ENCODE assay signal across 1 cellular context in the genomic region with DNA sequence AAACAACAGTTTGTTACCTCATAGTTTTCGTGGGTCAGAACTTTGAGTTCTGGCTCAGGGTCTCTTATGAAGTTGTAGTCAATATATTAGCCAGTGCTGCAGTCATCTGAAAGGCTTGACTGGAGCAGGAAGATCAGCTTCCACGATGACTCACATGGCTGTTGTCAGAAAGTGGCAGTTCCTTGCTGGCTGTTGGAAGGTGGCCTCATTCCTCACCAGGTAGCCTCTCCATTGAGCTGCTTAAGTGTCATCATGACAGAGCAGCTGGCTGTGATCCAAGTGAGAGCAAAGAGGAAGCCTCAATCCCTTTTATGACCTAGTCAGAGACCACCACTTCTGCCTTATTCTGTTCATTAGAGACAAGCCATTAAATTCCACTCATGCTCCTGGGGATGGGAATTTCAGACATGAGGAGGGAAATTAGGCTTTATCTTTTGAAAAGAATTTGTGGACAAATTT.
TF ChIP-seq lines count a peak whose summit lies in the region.

No MANE protein-coding gene starts in this region.

TF ChIP-seq in K562, 482 proteins besides CTCF, POLR2A, EP300 and RAD21 (continued from another document and continues in another):
- TF ChIP-seq SAFB2 (IDR thresholded peaks at IDR 0.05; ENCODE audit: borderline replicate concordance, low read depth, low read length, severe bottlenecking) (no peak), L3MBTL2 (IDR thresholded peaks at IDR 0.05) (peak; percentile 50), EP400 (IDR thresholded peaks at IDR 0.05) (peak; percentile 62), CHD2 (IDR thresholded peaks at IDR 0.05; ENCODE audit: low read depth, low read length) (no peak), ZEB2 (IDR thresholded peaks at IDR 0.05) (peak; percentile 97), NELFE (IDR thresholded peaks at IDR 0.05; ENCODE audit: insufficient read depth, insufficient read length) (no peak), BCL6 (CRISPR knock-in tag; IDR thresholded peaks at IDR 0.05) (no peak), NKRF (IDR thresholded peaks at IDR 0.05; ENCODE audit: borderline replicate concordance) (no peak), NFXL1 (CRISPR knock-in tag; IDR thresholded peaks at IDR 0.05) (no peak), NR3C1 (CRISPR knock-in tag; IDR thresholded peaks at IDR 0.05) (no peak), RBM39 (optimal IDR thresholded peaks at IDR 0.05; ENCODE audit: low read depth, low read length) (no peak), BHLHE40 (IDR thresholded peaks at IDR 0.05; ENCODE audit: low read length) (peak; percentile 51; the same call in 1 of the 2 replicates), GABPB2 (CRISPR knock-in tag; conservative IDR thresholded peaks at IDR 0.05) (no peak), ETV1 (tag; conservative IDR thresholded peaks at IDR 0.05; ENCODE audit: low read depth) (no peak), HDAC2 (IDR thresholded peaks at IDR 0.05) (no peak), EHMT2 (IDR thresholded peaks at IDR 0.05) (peak; percentile 83), CTCFL (IDR thresholded peaks at IDR 0.05; ENCODE audit: borderline replicate concordance, insufficient read depth, low read depth, low read length, poor library complexity, severe bottlenecking) (no peak), STAT6 (CRISPR knock-in tag; IDR thresholded peaks at IDR 0.05) (no peak), HNRNPUL1 (IDR thresholded peaks at IDR 0.05; ENCODE audit: low read length) (no peak), ELK3 (CRISPR knock-in tag; IDR thresholded peaks at IDR 0.05) (no peak), SMAD4 (CRISPR knock-in tag; conservative IDR thresholded peaks at IDR 0.05) (0 out of 2 replicates have a peak, but pooled peaks have one; percentile 40), PHTF2 (CRISPR knock-in tag; IDR thresholded peaks at IDR 0.05) (no peak), DMBX1 (CRISPR knock-in tag; IDR thresholded peaks at IDR 0.05; ENCODE audit: borderline replicate concordance) (peak; percentile 60; the same call in 1 of the 2 replicates), POLR2AphosphoS2 (IDR thresholded peaks at IDR 0.05; ENCODE audit: low read length) (no peak), PPARD (CRISPR knock-in tag; IDR thresholded peaks at IDR 0.05) (no peak), CBFA2T3 (IDR thresholded peaks at IDR 0.05) (peak; percentile 66), HNRNPL (IDR thresholded peaks at IDR 0.05; ENCODE audit: low read depth, low read length) (no peak), KLF10 (CRISPR knock-in tag; IDR thresholded peaks at IDR 0.05) (no peak), ZNF75A (CRISPR knock-in tag; IDR thresholded peaks at IDR 0.05) (no peak), MTA3 (IDR thresholded peaks at IDR 0.05; ENCODE audit: borderline replicate concordance) (peak; percentile 86; the same call in 1 of the 2 replicates)
- TF ChIP-seq, protein P1, sequence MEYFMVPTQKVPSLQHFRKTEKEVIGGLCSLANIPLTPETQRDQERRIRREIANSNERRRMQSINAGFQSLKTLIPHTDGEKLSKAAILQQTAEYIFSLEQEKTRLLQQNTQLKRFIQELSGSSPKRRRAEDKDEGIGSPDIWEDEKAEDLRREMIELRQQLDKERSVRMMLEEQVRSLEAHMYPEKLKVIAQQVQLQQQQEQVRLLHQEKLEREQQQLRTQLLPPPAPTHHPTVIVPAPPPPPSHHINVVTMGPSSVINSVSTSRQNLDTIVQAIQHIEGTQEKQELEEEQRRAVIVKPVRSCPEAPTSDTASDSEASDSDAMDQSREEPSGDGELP (CRISPR knock-in tag; IDR thresholded peaks at IDR 0.05; ENCODE audit: borderline replicate concordance), result peak; percentile 37; the same call in 1 of the 2 replicates
- TF ChIP-seq, protein P2, sequence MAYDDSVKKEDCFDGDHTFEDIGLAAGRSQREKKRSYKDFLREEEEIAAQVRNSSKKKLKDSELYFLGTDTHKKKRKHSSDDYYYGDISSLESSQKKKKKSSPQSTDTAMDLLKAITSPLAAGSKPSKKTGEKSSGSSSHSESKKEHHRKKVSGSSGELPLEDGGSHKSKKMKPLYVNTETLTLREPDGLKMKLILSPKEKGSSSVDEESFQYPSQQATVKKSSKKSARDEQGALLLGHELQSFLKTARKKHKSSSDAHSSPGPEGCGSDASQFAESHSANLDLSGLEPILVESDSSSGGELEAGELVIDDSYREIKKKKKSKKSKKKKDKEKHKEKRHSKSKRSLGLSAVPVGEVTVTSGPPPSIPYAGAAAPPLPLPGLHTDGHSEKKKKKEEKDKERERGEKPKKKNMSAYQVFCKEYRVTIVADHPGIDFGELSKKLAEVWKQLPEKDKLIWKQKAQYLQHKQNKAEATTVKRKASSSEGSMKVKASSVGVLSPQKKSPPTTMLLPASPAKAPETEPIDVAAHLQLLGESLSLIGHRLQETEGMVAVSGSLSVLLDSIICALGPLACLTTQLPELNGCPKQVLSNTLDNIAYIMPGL (CRISPR knock-in tag; IDR thresholded peaks at IDR 0.05), result no peak
- TF ChIP-seq, protein P3, sequence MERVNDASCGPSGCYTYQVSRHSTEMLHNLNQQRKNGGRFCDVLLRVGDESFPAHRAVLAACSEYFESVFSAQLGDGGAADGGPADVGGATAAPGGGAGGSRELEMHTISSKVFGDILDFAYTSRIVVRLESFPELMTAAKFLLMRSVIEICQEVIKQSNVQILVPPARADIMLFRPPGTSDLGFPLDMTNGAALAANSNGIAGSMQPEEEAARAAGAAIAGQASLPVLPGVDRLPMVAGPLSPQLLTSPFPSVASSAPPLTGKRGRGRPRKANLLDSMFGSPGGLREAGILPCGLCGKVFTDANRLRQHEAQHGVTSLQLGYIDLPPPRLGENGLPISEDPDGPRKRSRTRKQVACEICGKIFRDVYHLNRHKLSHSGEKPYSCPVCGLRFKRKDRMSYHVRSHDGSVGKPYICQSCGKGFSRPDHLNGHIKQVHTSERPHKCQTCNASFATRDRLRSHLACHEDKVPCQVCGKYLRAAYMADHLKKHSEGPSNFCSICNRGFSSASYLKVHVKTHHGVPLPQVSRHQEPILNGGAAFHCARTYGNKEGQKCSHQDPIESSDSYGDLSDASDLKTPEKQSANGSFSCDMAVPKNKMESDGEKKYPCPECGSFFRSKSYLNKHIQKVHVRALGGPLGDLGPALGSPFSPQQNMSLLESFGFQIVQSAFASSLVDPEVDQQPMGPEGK (CRISPR knock-in tag; IDR thresholded peaks at IDR 0.05; ENCODE audit: borderline replicate concordance), result no peak
- TF ChIP-seq, protein P4, sequence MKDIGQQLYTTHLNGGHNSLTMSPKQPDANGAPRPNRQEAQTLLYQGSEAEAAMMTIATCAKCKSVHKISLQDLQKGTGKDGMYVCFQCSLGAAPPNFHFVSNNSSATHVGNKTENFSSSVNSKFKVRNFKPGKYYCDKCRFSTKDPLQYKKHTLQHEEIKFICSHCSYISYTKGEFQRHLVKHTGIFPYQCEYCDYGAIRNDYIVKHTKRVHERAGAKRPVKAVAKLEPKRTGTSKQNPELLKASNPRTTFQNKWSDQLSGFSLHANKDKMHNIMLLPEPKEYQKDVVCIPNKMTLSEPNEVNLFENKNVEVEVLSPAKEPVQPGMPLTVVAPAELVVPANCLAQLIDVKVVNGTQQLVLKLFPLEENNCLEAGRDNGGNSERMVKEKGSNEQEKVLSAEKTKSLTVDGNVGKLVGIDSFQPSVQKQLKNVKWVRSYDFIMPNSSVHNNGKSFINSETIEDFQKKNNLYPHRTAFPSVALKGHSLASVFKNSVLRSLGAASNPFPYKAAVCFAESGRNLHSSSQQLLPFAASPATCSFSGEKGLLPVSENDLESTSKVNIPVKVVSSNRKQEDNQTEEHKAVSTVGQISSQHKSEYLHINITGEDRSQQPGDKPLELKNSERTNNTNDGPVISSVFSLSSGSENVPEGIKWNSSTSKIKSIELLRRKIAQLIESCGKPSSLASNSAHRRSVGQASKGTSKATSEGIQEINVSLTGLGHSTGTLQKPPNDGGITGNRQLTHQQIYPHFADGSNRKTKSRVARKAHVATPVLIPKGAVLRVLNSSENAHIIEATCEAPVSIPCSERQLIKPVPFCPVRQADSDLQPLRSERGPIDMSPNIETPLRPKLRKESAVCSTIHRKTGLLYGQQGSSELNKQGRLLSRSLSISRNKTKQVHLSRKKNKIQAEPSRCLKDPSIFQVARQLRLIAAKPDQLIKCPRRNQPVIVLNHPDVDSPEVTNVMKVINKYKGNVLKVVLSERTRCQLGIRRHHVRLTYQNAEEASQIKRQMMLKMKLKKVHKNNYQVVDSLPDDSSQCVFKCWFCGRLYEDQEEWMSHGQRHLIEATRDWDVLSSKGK (CRISPR knock-in tag; IDR thresholded peaks at IDR 0.05), result no peak
- TF ChIP-seq, protein P5, sequence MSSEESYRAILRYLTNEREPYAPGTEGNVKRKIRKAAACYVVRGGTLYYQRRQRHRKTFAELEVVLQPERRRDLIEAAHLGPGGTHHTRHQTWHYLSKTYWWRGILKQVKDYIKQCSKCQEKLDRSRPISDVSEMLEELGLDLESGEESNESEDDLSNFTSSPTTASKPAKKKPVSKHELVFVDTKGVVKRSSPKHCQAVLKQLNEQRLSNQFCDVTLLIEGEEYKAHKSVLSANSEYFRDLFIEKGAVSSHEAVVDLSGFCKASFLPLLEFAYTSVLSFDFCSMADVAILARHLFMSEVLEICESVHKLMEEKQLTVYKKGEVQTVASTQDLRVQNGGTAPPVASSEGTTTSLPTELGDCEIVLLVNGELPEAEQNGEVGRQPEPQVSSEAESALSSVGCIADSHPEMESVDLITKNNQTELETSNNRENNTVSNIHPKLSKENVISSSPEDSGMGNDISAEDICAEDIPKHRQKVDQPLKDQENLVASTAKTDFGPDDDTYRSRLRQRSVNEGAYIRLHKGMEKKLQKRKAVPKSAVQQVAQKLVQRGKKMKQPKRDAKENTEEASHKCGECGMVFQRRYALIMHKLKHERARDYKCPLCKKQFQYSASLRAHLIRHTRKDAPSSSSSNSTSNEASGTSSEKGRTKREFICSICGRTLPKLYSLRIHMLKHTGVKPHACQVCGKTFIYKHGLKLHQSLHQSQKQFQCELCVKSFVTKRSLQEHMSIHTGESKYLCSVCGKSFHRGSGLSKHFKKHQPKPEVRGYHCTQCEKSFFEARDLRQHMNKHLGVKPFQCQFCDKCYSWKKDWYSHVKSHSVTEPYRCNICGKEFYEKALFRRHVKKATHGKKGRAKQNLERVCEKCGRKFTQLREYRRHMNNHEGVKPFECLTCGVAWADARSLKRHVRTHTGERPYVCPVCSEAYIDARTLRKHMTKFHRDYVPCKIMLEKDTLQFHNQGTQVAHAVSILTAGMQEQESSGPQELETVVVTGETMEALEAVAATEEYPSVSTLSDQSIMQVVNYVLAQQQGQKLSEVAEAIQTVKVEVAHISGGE (CRISPR knock-in tag; IDR thresholded peaks at IDR 0.05), result no peak
